ENCODE assay signal across 15 cellular contexts in the genomic region with DNA sequence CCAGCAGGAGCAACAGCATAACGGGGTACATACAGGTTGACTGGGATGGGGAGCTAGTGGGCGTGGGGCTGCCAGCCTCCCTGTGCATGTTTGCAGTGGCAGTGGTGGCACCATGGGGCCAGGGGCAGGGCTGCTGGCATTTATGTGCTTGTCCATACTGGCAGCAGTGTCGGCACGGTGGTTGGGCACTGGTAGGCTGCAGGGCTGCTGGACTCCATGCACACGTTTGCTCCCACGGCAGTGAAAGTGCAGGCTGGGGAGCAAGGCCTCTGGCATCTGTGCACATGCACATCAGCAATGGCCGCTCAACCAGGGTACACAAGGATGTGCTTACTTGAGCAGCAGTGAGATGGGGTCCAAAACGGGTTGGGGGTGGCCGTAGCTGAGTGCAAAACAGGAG.
"Had no signal": no experiment of that assay in that cellular context is flagged by ENCODE, and none has a peak within 500 bp of the region (broad histone marks: within the 10 kb centered on the region; RNA-seq: fewer than 3 reads in every experiment).

No MANE protein-coding gene starts in this region.

- H3K4me1 ChIP-seq: left lung, psoas muscle had no signal

- H3K9me3 ChIP-seq: psoas muscle had no signal

- H3K27ac ChIP-seq: dorsolateral prefrontal cortex, left lung, psoas muscle had no signal

- ATAC-seq: left lung, psoas muscle had no signal

- H3K36me3 ChIP-seq: left lung had no signal

- H3K4me3 ChIP-seq: dorsolateral prefrontal cortex, left lung, lung, psoas muscle had no signal

- DNase-seq: effector CD8-positive, alpha-beta T cell; foreskin melanocyte; head of caudate nucleus; hippocampal formation; mesenchymal stem cell; naive B cell; psoas muscle; retina; small intestine; stimulated activated CD4-positive, alpha-beta T cell treated with anti-CD3 and anti-CD28 coated beads, Interleukin-2, amount 100 ng/mL, for 48 hours; stimulated activated naive CD4-positive, alpha-beta T cell treated with Interleukin-2 at 50 U/mL for 16 hours; trophoblast cell had no signal

- H3K27me3 ChIP-seq: dorsolateral prefrontal cortex, left lung had no signal
